ENCODE assay signal across 9 cellular contexts in genomic region chr7:11831383-11831726, GRCh38.
DNase-seq lines count a peak whose midpoint lies in the region; ATAC-seq and TF ChIP-seq lines count a peak whose summit lies in the region.
"Had no signal": no experiment of that assay in that cellular context is flagged by ENCODE, and none has a peak within 500 bp of the region (broad histone marks: within the 10 kb centered on the region; RNA-seq: fewer than 3 reads in every experiment).

No MANE protein-coding gene starts in this region.

- no peak overlapping the region for H3K27ac ChIP-seq in tibial artery

- no peak for ATAC-seq in activated naive CD8-positive, alpha-beta T cell treated with anti-CD3 and anti-CD28 coated beads, Interleukin-2, amount 50 U/mL, for 24 hours
- ATAC-seq in GM21423 (IDR thresholded peaks at IDR 0.05; ENCODE audit: unreplicated experiment): no peak
- ATAC-seq in HG03342 (IDR thresholded peaks at IDR 0.05; ENCODE audit: unreplicated experiment): no peak

- intact Hi-C loops in tibial artery (cut with DNase I; ENCODE audit: low total_unique reads): no loop called here

- peaks cover 3% of the 10 kb centered on the region for H3K4me1 Mint-ChIP-seq in T-helper 2 cell treated with Interferon-gamma antibody and Interleukin-4, amounts not matched to agents 5 μg/mL and 100 μg/mL, for 36 hours (ENCODE audit: low read depth)
- peaks cover 11% of the 10 kb centered on the region for H3K4me1 Mint-ChIP-seq in activated naive CD8-positive, alpha-beta T cell treated with anti-CD3 and anti-CD28 coated beads, Interleukin-2, amount 50 U/mL, for 24 hours

- no peaks in the 10 kb centered on the region for H3K36me3 Mint-ChIP-seq in T-helper 2 cell treated with Interferon-gamma antibody and Interleukin-4, amounts not matched to agents 5 μg/mL and 100 μg/mL, for 36 hours (ENCODE audit: low read depth)
- no peaks in the 10 kb centered on the region for H3K36me3 Mint-ChIP-seq in activated naive CD8-positive, alpha-beta T cell treated with anti-CD3 and anti-CD28 coated beads, Interleukin-2, amount 50 U/mL, for 24 hours (ENCODE audit: low read depth)

- peak overlapping the region; percentile 39 for H3K4me3 Mint-ChIP-seq in T-helper 2 cell treated with Interferon-gamma antibody and Interleukin-4, amounts not matched to agents 5 μg/mL and 100 μg/mL, for 36 hours
- H3K4me3 Mint-ChIP-seq in activated naive CD8-positive, alpha-beta T cell treated with anti-CD3 and anti-CD28 coated beads, Interleukin-2, amount 50 U/mL, for 24 hours: peak overlapping the region; percentile 21

- peaks cover 44% of the 10 kb centered on the region for H3K27me3 Mint-ChIP-seq in T-helper 2 cell treated with Interferon-gamma antibody and Interleukin-4, amounts not matched to agents 5 μg/mL and 100 μg/mL, for 36 hours (ENCODE audit: low read depth)
- peaks cover 44% of the 10 kb centered on the region for H3K27me3 Mint-ChIP-seq in activated naive CD8-positive, alpha-beta T cell treated with anti-CD3 and anti-CD28 coated beads, Interleukin-2, amount 50 U/mL, for 24 hours

- no peak for DNase-seq in T-helper 2 cell treated with Interferon-gamma antibody and Interleukin-4, amounts not matched to agents 5 μg/mL and 100 μg/mL, for 36 hours (ENCODE audit: low spot score)
- DNase-seq in T-helper 2 cell (no peak), kidney glomerular epithelial cell (lab: John Stamatoyannopoulos, UW) (peak; percentile 58), tibial artery (no peak), GM19240 (ENCODE audit: insufficient read length, low spot score) (no peak)
- no peak for DNase-seq in activated naive CD8-positive, alpha-beta T cell treated with anti-CD3 and anti-CD28 coated beads, Interleukin-2, amount 50 U/mL, for 24 hours
- DNase-seq: DND-41 had no signal

- no peaks in the 10 kb centered on the region for H3K27me3 ChIP-seq in tibial artery

- H3K27ac Mint-ChIP-seq in T-helper 2 cell treated with Interferon-gamma antibody and Interleukin-4, amounts not matched to agents 5 μg/mL and 100 μg/mL, for 36 hours: no peak overlapping the region
- no peak overlapping the region for H3K27ac Mint-ChIP-seq in activated naive CD8-positive, alpha-beta T cell treated with anti-CD3 and anti-CD28 coated beads, Interleukin-2, amount 50 U/mL, for 24 hours

- H3K36me3 ChIP-seq in tibial artery: no peaks in the 10 kb centered on the region

- H3K4me1 ChIP-seq in tibial artery: peaks cover 0 to 14% (median 4%) of the 10 kb centered on the region in 4 donors

- peaks cover 0 to 4% (median 0%) of the 10 kb centered on the region in 3 donors for H3K9me3 ChIP-seq in tibial artery

- H3K4me3 ChIP-seq in tibial artery: peak overlapping the region; percentile 42 to 58

- no peak for TF ChIP-seq CTCF in tibial artery (IDR thresholded peaks at IDR 0.05)

- no peaks in the 10 kb centered on the region for H3K9me3 Mint-ChIP-seq in T-helper 2 cell treated with Interferon-gamma antibody and Interleukin-4, amounts not matched to agents 5 μg/mL and 100 μg/mL, for 36 hours
- no peaks in the 10 kb centered on the region for H3K9me3 Mint-ChIP-seq in activated naive CD8-positive, alpha-beta T cell treated with anti-CD3 and anti-CD28 coated beads, Interleukin-2, amount 50 U/mL, for 24 hours
